Comparison of ENCODE assay signal across 1 cellular context in the genomic region with DNA sequence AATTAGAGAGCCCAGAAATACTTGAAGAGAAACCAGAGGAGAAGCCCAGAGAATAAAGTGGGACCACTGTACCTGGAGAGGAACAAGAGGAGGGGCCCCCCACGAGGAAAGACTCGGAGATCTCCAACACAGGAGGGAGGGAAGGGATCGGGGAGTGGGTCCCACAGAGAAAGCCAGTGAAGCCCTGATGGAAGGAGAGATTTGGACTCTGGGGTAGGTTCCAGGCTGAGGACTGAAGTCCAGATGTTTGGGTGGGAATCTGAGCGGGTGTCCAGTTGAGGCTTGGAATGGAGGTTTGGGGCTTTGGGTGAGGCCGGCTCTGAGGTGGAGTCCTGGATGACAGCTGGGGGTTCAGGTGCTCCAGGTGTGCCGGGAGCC.
TF ChIP-seq lines count a peak whose summit lies in the region.

No MANE protein-coding gene starts in this region.

TF ChIP-seq in neural cell, 6 proteins besides CTCF, POLR2A, EP300 and RAD21 (continued from another document):
- TF ChIP-seq, protein P1, sequence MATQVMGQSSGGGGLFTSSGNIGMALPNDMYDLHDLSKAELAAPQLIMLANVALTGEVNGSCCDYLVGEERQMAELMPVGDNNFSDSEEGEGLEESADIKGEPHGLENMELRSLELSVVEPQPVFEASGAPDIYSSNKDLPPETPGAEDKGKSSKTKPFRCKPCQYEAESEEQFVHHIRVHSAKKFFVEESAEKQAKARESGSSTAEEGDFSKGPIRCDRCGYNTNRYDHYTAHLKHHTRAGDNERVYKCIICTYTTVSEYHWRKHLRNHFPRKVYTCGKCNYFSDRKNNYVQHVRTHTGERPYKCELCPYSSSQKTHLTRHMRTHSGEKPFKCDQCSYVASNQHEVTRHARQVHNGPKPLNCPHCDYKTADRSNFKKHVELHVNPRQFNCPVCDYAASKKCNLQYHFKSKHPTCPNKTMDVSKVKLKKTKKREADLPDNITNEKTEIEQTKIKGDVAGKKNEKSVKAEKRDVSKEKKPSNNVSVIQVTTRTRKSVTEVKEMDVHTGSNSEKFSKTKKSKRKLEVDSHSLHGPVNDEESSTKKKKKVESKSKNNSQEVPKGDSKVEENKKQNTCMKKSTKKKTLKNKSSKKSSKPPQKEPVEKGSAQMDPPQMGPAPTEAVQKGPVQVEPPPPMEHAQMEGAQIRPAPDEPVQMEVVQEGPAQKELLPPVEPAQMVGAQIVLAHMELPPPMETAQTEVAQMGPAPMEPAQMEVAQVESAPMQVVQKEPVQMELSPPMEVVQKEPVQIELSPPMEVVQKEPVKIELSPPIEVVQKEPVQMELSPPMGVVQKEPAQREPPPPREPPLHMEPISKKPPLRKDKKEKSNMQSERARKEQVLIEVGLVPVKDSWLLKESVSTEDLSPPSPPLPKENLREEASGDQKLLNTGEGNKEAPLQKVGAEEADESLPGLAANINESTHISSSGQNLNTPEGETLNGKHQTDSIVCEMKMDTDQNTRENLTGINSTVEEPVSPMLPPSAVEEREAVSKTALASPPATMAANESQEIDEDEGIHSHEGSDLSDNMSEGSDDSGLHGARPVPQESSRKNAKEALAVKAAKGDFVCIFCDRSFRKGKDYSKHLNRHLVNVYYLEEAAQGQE (IDR thresholded peaks at IDR 0.05; ENCODE audit: borderline replicate concordance): no peak
- no peak for TF ChIP-seq SMC3 (conservative IDR thresholded peaks at IDR 0.05; ENCODE audit: poor library complexity)
- no peak for TF ChIP-seq POLR2AphosphoS5 (IDR thresholded peaks at IDR 0.05)
